Comparison of ENCODE assay signal across 8 cellular contexts in genomic region chr7:149147730-149148653, GRCh38. TPM values are rescaled to one million over a fixed set of nuclear protein-coding genes. Genes with fewer than 3 reads are reported as not detected.
DNase-seq lines count a peak whose midpoint lies in the region; ATAC-seq and TF ChIP-seq lines count a peak whose summit lies in the region.

No MANE protein-coding gene starts in this region.

- H3K4me1 ChIP-seq in HAP-1 (peaks cover 26% of the 10 kb centered on the region), Loucy (ENCODE audit: insufficient read depth, low read length, poor library complexity, severe bottlenecking) (peaks cover 22% of the 10 kb centered on the region)

- peaks cover 34% of the 10 kb centered on the region for H3K4me1 Mint-ChIP-seq in activated CD4-positive, alpha-beta T cell treated with anti-CD3 and anti-CD28 coated beads for 36 hours

- peak; percentile 40 for ATAC-seq in activated CD4-positive, alpha-beta T cell treated with anti-CD3 and anti-CD28 coated beads for 36 hours

- H3K79me2 ChIP-seq in Loucy (ENCODE audit: insufficient read depth, low read length), result peaks cover 67% of the 10 kb centered on the region

- peaks cover 21% of the 10 kb centered on the region for H4K20me1 ChIP-seq in Loucy (ENCODE audit: insufficient read depth, low read length, poor library complexity, severe bottlenecking)

- DNase-seq in HAP-1 (ENCODE audit: low spot score in 2 of 2), result peak in 1 of 2 experiments; percentile 63
- DNase-seq in activated CD4-positive, alpha-beta T cell treated with anti-CD3 and anti-CD28 coated beads for 36 hours, result peak; percentile 78
- DNase-seq in choroid plexus epithelial cell (ENCODE audit: low read depth), result peak; percentile 44
- DNase-seq in stimulated activated CD4-positive, alpha-beta T cell treated with anti-CD3 and anti-CD28 coated beads, Interleukin-1b, Interleukin-23, amount 100 ng/mL, for 48 hours, result peak; percentile 54
- no peak for DNase-seq in SKM-1 (lab: John Stamatoyannopoulos, UW; ENCODE audit: unreplicated experiment)

- H3K4me3 Mint-ChIP-seq in activated CD4-positive, alpha-beta T cell treated with anti-CD3 and anti-CD28 coated beads for 36 hours, result peak overlapping the region; percentile 98

- POLR2A ChIA-PET in activated CD4-positive, alpha-beta T cell treated with anti-CD3 and anti-CD28 coated beads for 36 hours (lab: Charles Lee), result interaction anchor here (0.6 to 2.1 kb wide), 6 partner anchors 21 to 1607 kb away, joined by 3 to 11 read pairs (median 4); partner anchors contain the start of genes ZNF282 and ZNF425

- H3K27me3 ChIP-seq in HAP-1 (ENCODE audit: low read depth) (no peaks in the 10 kb centered on the region), Loucy (ENCODE audit: insufficient read depth, low read length, poor library complexity, severe bottlenecking) (no peaks in the 10 kb centered on the region), layer of hippocampus (ENCODE audit: control insufficient read depth, insufficient read depth, low read length) (no peaks in the 10 kb centered on the region)

- no peaks in the 10 kb centered on the region for H3K27me3 Mint-ChIP-seq in activated CD4-positive, alpha-beta T cell treated with anti-CD3 and anti-CD28 coated beads for 36 hours

- H3K4me2 ChIP-seq in Loucy (ENCODE audit: low read depth, low read length, poor library complexity, severe bottlenecking), result peak overlapping the region; percentile 91

- no peaks in the 10 kb centered on the region for H3K9me2 ChIP-seq in Loucy (replicated peaks; ENCODE audit: low read depth, low read length)

- H3K4me3 ChIP-seq in GM12875 (ENCODE audit: low read depth, low read length), result peak overlapping the region; percentile 93
- H3K4me3 ChIP-seq in HAP-1, result peak overlapping the region; percentile 85
- H3K4me3 ChIP-seq in Loucy (ENCODE audit: low read length, poor library complexity, severe bottlenecking), result peak overlapping the region; percentile 89
- H3K4me3 ChIP-seq in choroid plexus epithelial cell (ENCODE audit: low read depth, low read length), result peak overlapping the region; percentile 86

- no peaks in the 10 kb centered on the region for H3F3A ChIP-seq in Loucy (ENCODE audit: low read depth)

- H3K36me3 ChIP-seq in HAP-1 (replicated peaks), result no peaks in the 10 kb centered on the region
- H3K36me3 ChIP-seq in Loucy (ENCODE audit: insufficient read depth, low read length), result no peaks in the 10 kb centered on the region

- peak overlapping the region; percentile 82; the same call in 1 of the 2 replicates for H2AFZ ChIP-seq in Loucy (ENCODE audit: low read length)

- TF ChIP-seq CTCF in GM12875 (IDR thresholded peaks at IDR 0.05; ENCODE audit: borderline replicate concordance, insufficient read depth, low read depth, low read length) (0 out of 2 replicates have a peak, but pooled peaks have one; percentile 2), Loucy (conservative IDR thresholded peaks at IDR 0.05; ENCODE audit: low read length) (no peak), choroid plexus epithelial cell (conservative IDR thresholded peaks at IDR 0.05; ENCODE audit: low read depth, low read length) (no peak)

- H3K9ac ChIP-seq in Loucy (ENCODE audit: low read depth, low read length, poor library complexity, severe bottlenecking), result peak overlapping the region; percentile 91

- peak overlapping the region; percentile 73 for H3K27ac ChIP-seq in layer of hippocampus (ENCODE audit: low read depth, low read length)

- peaks cover 18% of the 10 kb centered on the region for H3K36me3 Mint-ChIP-seq in activated CD4-positive, alpha-beta T cell treated with anti-CD3 and anti-CD28 coated beads for 36 hours (ENCODE audit: low read depth)

- peak overlapping the region; percentile 63 for H3K27ac Mint-ChIP-seq in activated CD4-positive, alpha-beta T cell treated with anti-CD3 and anti-CD28 coated beads for 36 hours

- H3K9me3 Mint-ChIP-seq in activated CD4-positive, alpha-beta T cell treated with anti-CD3 and anti-CD28 coated beads for 36 hours (ENCODE audit: low read depth), result no peaks in the 10 kb centered on the region

- in situ Hi-C loops in HAP-1 (cut with MboI; ENCODE audit: low sequenced_read_pairs), result no loop called here

- CTCF ChIA-PET in activated CD4-positive, alpha-beta T cell treated with anti-CD3 and anti-CD28 coated beads for 36 hours (lab: Charles Lee), result interaction anchor here (0.6 to 3.2 kb wide), 17 partner anchors 9 to 314 kb away, joined by 3 to 31 read pairs (median 4); partner anchors contain the start of genes ZNF282, ZNF425, ZNF777 and ZNF783

- H3K9me3 ChIP-seq in HAP-1, result no peaks in the 10 kb centered on the region
- no peaks in the 10 kb centered on the region for H3K9me3 ChIP-seq in Loucy (ENCODE audit: insufficient read depth, low read depth, low read length)

- intact Hi-C loops in activated CD4-positive, alpha-beta T cell treated with anti-CD3 and anti-CD28 coated beads for 36 hours (cut with DNase I, micrococcal nuclease), result loop anchor here (1.0 to 5.0 kb wide), 16 partner anchors 22 to 474 kb away; partner anchors contain the start of genes PDIA4 (in 2 of the 2), ZNF425 (in 2 of the 2), ZNF783 (in 2 of the 2) and ZNF786 (in 2 of the 2)

RNA-seq across cellular contexts. Expression of gene ZNF398, which starts 0.7 kb away (rescaled TPM):
- 10 to 100 TPM in 1 of 2 experiments, 1 to 10 TPM in 1; 9.6 to 10.5 TPM for total RNA-seq in activated CD4-positive, alpha-beta T cell treated with anti-CD3 and anti-CD28 coated beads for 36 hours

RNA-seq across cellular contexts. Expression of gene ZNF425, which starts 21.9 kb away (rescaled TPM):
- under 1 TPM; 0.43 to 0.95 TPM for total RNA-seq in activated CD4-positive, alpha-beta T cell treated with anti-CD3 and anti-CD28 coated beads for 36 hours

RNA-seq across cellular contexts. Expression of gene ZNF282, which starts 47.4 kb away (rescaled TPM):
- total RNA-seq in activated CD4-positive, alpha-beta T cell treated with anti-CD3 and anti-CD28 coated beads for 36 hours, result 10 to 100 TPM; 41.1 to 46.3 TPM

RNA-seq across cellular contexts. Expression of gene ZNF786, which starts 57.5 kb away (rescaled TPM):
- total RNA-seq in activated CD4-positive, alpha-beta T cell treated with anti-CD3 and anti-CD28 coated beads for 36 hours, result 1 to 10 TPM; 4.4 to 4.8 TPM
